ENCODE assay signal across 1 cellular context in the genomic region with DNA sequence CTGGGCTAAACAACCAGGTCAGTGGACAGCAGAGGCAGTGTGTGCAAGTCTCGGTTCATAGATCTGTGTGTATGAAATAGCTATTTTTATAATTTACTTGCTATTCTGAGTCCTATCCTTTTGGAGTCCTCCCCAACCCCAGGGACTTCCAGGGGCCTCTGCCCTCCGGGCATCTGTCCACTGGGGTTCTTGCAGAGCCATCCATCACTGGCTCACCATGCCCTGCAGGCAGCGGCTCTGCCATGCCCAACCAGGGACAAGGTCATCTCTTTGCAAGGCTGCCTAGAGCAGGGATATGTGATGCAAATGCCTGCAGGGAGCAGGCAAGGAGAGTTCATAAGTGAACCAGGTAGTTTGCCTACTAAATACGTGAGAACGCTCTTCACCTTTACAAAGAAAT.
TF ChIP-seq lines count a peak whose summit lies in the region.

No MANE protein-coding gene starts in this region.

TF ChIP-seq in HepG2, 621 proteins besides CTCF, POLR2A, EP300 and RAD21:
- TF ChIP-seq ZFAT (CRISPR knock-in tag; conservative IDR thresholded peaks at IDR 0.05) (no peak), POLR2G (IDR thresholded peaks at IDR 0.05; ENCODE audit: low read depth, low read length) (no peak), ZNF550 (CRISPR knock-in tag; IDR thresholded peaks at IDR 0.05; ENCODE audit: borderline replicate concordance) (no peak), HDAC1 (CRISPR knock-in tag; IDR thresholded peaks at IDR 0.05) (no peak)
